8 cellular contexts compared by ENCODE assay signal in genomic region chr1:203795382-203796222, GRCh38.
DNase-seq lines count a peak whose midpoint lies in the region; ATAC-seq and TF ChIP-seq lines count a peak whose summit lies in the region.

A gene with protein sequence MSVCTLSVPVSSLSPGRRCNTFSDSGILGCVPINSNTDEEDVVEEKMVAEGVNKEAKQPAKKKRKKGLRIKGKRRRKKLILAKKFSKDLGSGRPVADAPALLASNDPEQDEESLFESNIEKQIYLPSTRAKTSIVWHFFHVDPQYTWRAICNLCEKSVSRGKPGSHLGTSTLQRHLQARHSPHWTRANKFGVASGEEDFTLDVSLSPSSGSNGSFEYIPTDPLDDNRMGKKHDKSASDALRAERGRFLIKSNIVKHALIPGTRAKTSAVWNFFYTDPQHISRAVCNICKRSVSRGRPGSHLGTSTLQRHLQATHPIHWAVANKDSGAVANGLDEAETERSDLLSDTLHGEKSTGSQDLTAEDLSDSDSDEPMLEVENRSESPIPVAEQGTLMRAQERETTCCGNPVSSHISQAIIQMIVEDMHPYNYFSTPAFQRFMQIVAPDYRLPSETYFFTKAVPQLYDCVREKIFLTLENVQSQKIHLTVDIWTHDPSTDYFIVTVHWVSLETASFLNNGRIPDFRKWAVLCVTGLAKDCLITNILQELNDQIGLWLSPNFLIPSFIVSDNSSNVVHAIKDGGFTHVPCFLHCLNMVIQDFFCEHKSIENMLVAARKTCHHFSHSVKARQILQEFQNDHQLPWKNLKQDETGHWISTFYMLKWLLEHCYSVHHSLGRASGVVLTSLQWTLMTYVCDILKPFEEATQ (N-terminal part only) (plus strand): TSS chr1:203795623. CDS start chr1:203797523, 1,900 bp downstream.
Gene ZC3H11A, plus strand, starts transcription at chr1:203795623. Its CDS starts 21,448 bp downstream, at chr1:203817071.

- TF ChIP-seq CTCF in AG09309 (IDR thresholded peaks at IDR 0.05; ENCODE audit: control insufficient read depth, insufficient read depth, low read depth, low read length, missing control alignments), result no peak

- peak within 1 kb of the TSS; percentile 74 for H3K4me3 ChIP-seq in AG09309 (ENCODE audit: control insufficient read depth, low read depth, low read length)

- ATAC-seq in GM19035 (IDR thresholded peaks at IDR 0.05; ENCODE audit: unreplicated experiment) (peak; percentile 96), HG03354 (IDR thresholded peaks at IDR 0.05; ENCODE audit: poor library complexity, severe bottlenecking, unreplicated experiment) (peak; percentile 98)
- peak; percentile 100 for ATAC-seq in activated CD4-positive, CD25-positive, alpha-beta regulatory T cell treated with anti-CD3 and anti-CD28 coated beads, Interleukin-2, amount 50 U/mL, for 24 hours

- DNase-seq in AG09309 (ENCODE audit: low read depth) (peak; percentile 92), NCI-H446 treated with DMSO at 0.1 percent for 48 hours (lab: John Stamatoyannopoulos, UW) (peak; percentile 98), cerebellar cortex (ENCODE audit: low spot score) (peak; percentile 99), islet precursor cell (peak; percentile 99)
- peak; percentile 97 to 98 (median 97) for DNase-seq in stimulated activated CD4-positive, alpha-beta T cell treated with anti-CD3 and anti-CD28 coated beads, Interleukin-12 subunit alpha, Interleukin-12 subunit beta, amount 100 ng/mL, for 48 hours (ENCODE audit: low read depth in 2 of 3, low spot score in 1 of 3)

Comparison
In these comparisons a context has a peak if more than half of its experiments do, and no peak if none do; other contexts are left out.
1. Peak in every context shown above with its lines: DNase-seq, ATAC-seq and H3K4me3 ChIP-seq.